8 cellular contexts compared by ENCODE assay signal in genomic region chrX:154437971-154438893, GRCh38. TPM values are rescaled to one million over a fixed set of nuclear protein-coding genes. Genes with fewer than 3 reads are reported as not detected.
DNase-seq lines count a peak whose midpoint lies in the region; ATAC-seq, FAIRE-seq and TF ChIP-seq lines count a peak whose summit lies in the region.

No MANE protein-coding gene starts in this region.

- H3K36me3 Mint-ChIP-seq in Caco-2 (ENCODE audit: insufficient read depth, unreplicated experiment): peaks cover 8% of the 10 kb centered on the region

- FAIRE-seq in pancreas (lab: Jason Lieb, UNC): no peak

- H3K4me1 ChIP-seq in Caco-2: no peaks in the 10 kb centered on the region
- peaks cover 22% of the 10 kb centered on the region for H3K4me1 ChIP-seq in Panc1 (ENCODE audit: control insufficient read depth, insufficient read depth, low read length)
- H3K4me1 ChIP-seq in pancreas: no peaks in the 10 kb centered on the region

- WGBS in pancreas, 2 donors: 60 to 76% methylated on average over 26 to 28 of the region's 28 CpGs

- no peaks in the 10 kb centered on the region for H3K4me1 Mint-ChIP-seq in Caco-2 (ENCODE audit: low read depth, unreplicated experiment)

- POLR2A ChIA-PET in Caco-2 (lab: Charles Lee) (no interaction called here), Panc1 (lab: Charles Lee) (no interaction called here)

- H3K27ac ChIP-seq in Panc1 (ENCODE audit: low read length) (peak overlapping the region; percentile 93), pancreas (no peak overlapping the region)

- H3K4me3 Mint-ChIP-seq in Caco-2 (ENCODE audit: unreplicated experiment): peak overlapping the region; percentile 77

- DNase-seq in Caco-2 (no peak), Panc1 (ENCODE audit: low read depth, low spot score) (no peak), epithelial cell of esophagus (ENCODE audit: low read depth) (no peak), pancreas (peak in 1 of 6 donors; percentile 49), AG20443 (ENCODE audit: low spot score) (no peak), NCI-H2171 treated with DMSO at 0.1 percent for 48 hours (lab: John Stamatoyannopoulos, UW) (no peak), GM20000 (ENCODE audit: low spot score) (no peak), NCI-H2196 (lab: John Stamatoyannopoulos, UW; ENCODE audit: unreplicated experiment) (no peak)

- BruUV-seq in Caco-2 (replicated peaks; lab: Mats Ljungman, UMichigan): TSS peak; percentile 2
- BruUV-seq in Panc1 (replicated peaks; lab: Mats Ljungman, UMichigan): TSS peak; percentile 24

- H3K27me3 Mint-ChIP-seq in Caco-2 (ENCODE audit: insufficient read depth, unreplicated experiment): no peaks in the 10 kb centered on the region

- H3K36me3 ChIP-seq in Caco-2 (ENCODE audit: control insufficient read depth, insufficient read depth, low read length): no peaks in the 10 kb centered on the region
- H3K36me3 ChIP-seq in Panc1 (ENCODE audit: control insufficient read depth, insufficient read depth, low read length): no peaks in the 10 kb centered on the region
- no peaks in the 10 kb centered on the region for H3K36me3 ChIP-seq in pancreas

- CTCF ChIA-PET in Caco-2 (lab: Charles Lee) (no interaction called here), Panc1 (lab: Charles Lee) (interaction anchor here (0.5 kb wide), 1 partner anchor 8 kb away, joined by 5 read pairs; no protein-coding TSS in a partner anchor)

- no peak for ATAC-seq in Panc1
- ATAC-seq in pancreas: no peak

- H3K9me3 Mint-ChIP-seq in Caco-2 (ENCODE audit: unreplicated experiment): no peaks in the 10 kb centered on the region

- TF ChIP-seq CTCF in Caco-2 (IDR thresholded peaks at IDR 0.05; ENCODE audit: insufficient read depth in 1 of 2, low read depth in 1 of 2, low read length in 1 of 2, severe bottlenecking in 1 of 2, unreplicated experiment in 1 of 2) (no peak), Panc1 (IDR thresholded peaks at IDR 0.05) (no peak), epithelial cell of esophagus (IDR thresholded peaks at IDR 0.05; ENCODE audit: insufficient read depth, low read depth, low read length, missing control alignments) (no peak), pancreas (IDR thresholded peaks at IDR 0.05) (no peak), GM20000 (IDR thresholded peaks at IDR 0.05; ENCODE audit: extremely low read depth, missing control alignments) (no peak)

- intact Hi-C loops in Caco-2 (cut with micrococcal nuclease; ENCODE audit: unreplicated experiment): no loop called here
- intact Hi-C loops in Panc1 (cut with micrococcal nuclease; ENCODE audit: unreplicated experiment): no loop called here
- intact Hi-C loops in pancreas (cut with DNase I): no loop called here

- peak overlapping the region; percentile 72 for H3K4me3 ChIP-seq in Caco-2 (ENCODE audit: low read depth, low read length)
- H3K4me3 ChIP-seq in Panc1 (ENCODE audit: low read depth in 2 of 2, low read length in 2 of 2): peak overlapping the region; percentile 87 to 90
- H3K4me3 ChIP-seq in epithelial cell of esophagus (ENCODE audit: low read length): peak overlapping the region; percentile 57
- peak overlapping the region; percentile 47 to 67 (median 59) for H3K4me3 ChIP-seq in pancreas

- no peaks in the 10 kb centered on the region for H3K9me3 ChIP-seq in Caco-2
- no peaks in the 10 kb centered on the region for H3K9me3 ChIP-seq in Panc1 (ENCODE audit: control insufficient read depth, insufficient read depth, low read depth, low read length)
- no peaks in the 10 kb centered on the region for H3K9me3 ChIP-seq in pancreas

- H3K27ac Mint-ChIP-seq in Caco-2 (ENCODE audit: unreplicated experiment): peak overlapping the region; percentile 39

- in situ Hi-C loops in Panc1 (cut with HindIII; ENCODE audit: low pct_unique_long_range_greater_than_20kb, low sequenced_read_pairs): no loop called here

- H3K27me3 ChIP-seq in Caco-2 (replicated peaks; ENCODE audit: control insufficient read depth, insufficient read depth, low read length) (no peaks in the 10 kb centered on the region), Panc1 (ENCODE audit: control insufficient read depth, insufficient read depth, low read length) (no peaks in the 10 kb centered on the region), pancreas (no peaks in the 10 kb centered on the region)

RNA-seq across cellular contexts. Expression of gene GDI1, which starts 1.3 kb away (rescaled TPM):
- total RNA-seq in Caco-2 (2022): 68.7 and 69.5 TPM in 2 replicates
- total RNA-seq in Panc1 (2021; ENCODE audit: unreplicated experiment): 317 TPM
- polyA plus RNA-seq in Panc1 (2012; ENCODE audit: insufficient read length): 556 TPM
- 10 to 100 TPM; 25.5 to 61.4 (median 35.5) TPM for total RNA-seq in pancreas
- polyA plus RNA-seq in pancreas: 100 to 1,000 TPM in 1 of 2 donors, 10 to 100 TPM in 1; 93.7 to 138 TPM

RNA-seq across cellular contexts. Expression of gene FAM50A, which starts 5.7 kb away (rescaled TPM):
- total RNA-seq in Caco-2 (2022) (75.9 and 82.3 TPM in 2 replicates), Panc1 (2021; ENCODE audit: unreplicated experiment) (225 TPM), pancreas (10 to 100 TPM; 21.2 to 39.8 (median 22.0) TPM)
- 389 TPM for polyA plus RNA-seq in Panc1 (2012; ENCODE audit: insufficient read length)
- 100 to 1,000 TPM in 1 of 2 donors, 10 to 100 TPM in 1; 91.5 to 128 TPM for polyA plus RNA-seq in pancreas

RNA-seq across cellular contexts. Expression of gene ATP6AP1, which starts 9.8 kb away (rescaled TPM):
- 107 and 112 TPM in 2 replicates for total RNA-seq in Caco-2 (2022)
- total RNA-seq in Panc1 (2021; ENCODE audit: unreplicated experiment): 221 TPM
- polyA plus RNA-seq in Panc1 (2012; ENCODE audit: insufficient read length): 308 TPM
- total RNA-seq in pancreas: 10 to 100 TPM; 27.8 to 55.6 (median 37.7) TPM
- polyA plus RNA-seq in pancreas: 10 to 100 TPM; 34.1 to 82.4 TPM

RNA-seq across cellular contexts. Expression of gene PLXNA3, which starts 19.8 kb away (rescaled TPM):
- total RNA-seq in Caco-2 (2022) (58.4 and 61.5 TPM in 2 replicates), Panc1 (2021; ENCODE audit: unreplicated experiment) (128 TPM), pancreas (10 to 100 TPM; 10.5 to 40.7 (median 16.3) TPM)
- 155 TPM for polyA plus RNA-seq in Panc1 (2012; ENCODE audit: insufficient read length)
- polyA plus RNA-seq in pancreas: 10 to 100 TPM; 15.0 to 39.0 TPM

RNA-seq across cellular contexts. Expression of gene TAFAZZIN, which starts 26.9 kb away (rescaled TPM):
- total RNA-seq in Caco-2 (2022) (30.2 and 34.0 TPM in 2 replicates), Panc1 (2021; ENCODE audit: unreplicated experiment) (113 TPM), pancreas (10 to 100 TPM; 14.6 to 26.7 (median 17.1) TPM)
- 123 TPM for polyA plus RNA-seq in Panc1 (2012; ENCODE audit: insufficient read length)
- 10 to 100 TPM; 77.0 to 82.7 TPM for polyA plus RNA-seq in pancreas
